In the genomic region with DNA sequence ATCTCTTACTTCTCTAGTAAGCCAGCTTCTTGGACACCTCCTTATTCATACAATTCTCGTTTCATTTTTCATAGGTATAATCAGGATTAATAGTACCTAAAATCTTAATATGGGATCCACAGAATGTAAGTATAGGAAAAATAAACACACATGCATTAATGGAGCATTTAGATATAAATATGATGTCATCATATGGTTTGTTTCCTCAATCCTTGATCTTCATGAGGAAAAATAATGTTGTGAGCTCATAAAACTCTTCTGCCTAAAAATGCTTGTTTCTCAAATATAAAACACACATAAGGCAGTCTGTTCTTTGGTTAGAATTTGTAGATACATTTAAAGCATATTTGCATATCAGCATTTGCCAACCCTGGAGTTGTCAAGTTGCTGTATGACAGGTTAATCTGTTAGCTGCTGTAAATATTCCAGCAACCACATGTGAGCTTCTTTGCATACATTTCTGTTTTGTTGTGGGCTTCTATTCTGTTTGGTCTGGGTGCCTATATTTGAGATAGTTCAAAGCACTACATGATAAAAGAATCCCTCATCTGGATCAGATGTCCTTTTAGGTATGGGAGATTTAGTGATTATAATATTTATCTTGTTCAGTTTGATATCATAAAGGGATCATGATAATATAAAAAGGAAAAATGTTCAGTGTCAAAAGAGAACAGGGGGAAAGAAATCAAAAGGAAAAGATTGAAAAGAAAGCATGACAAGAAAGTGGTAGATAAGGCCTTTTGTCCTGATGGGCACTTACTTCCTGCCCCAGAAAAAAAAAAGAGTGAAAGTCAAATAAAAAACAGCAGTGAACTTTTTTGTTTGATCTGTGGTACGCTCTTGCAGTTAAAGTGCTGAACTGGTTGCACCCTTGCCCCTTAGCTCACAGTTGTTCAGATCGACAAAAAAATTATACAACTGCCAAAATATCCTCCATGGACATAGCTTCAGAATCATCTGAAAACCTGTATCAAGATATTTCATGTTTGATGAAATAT, we compare ENCODE assay signal across 21 cellular contexts.
DNase-seq lines count a peak whose midpoint lies in the region; ATAC-seq and TF ChIP-seq lines count a peak whose summit lies in the region.
"Had no signal": no experiment of that assay in that cellular context is flagged by ENCODE, and none has a peak within 500 bp of the region (broad histone marks: within the 10 kb centered on the region; RNA-seq: fewer than 3 reads in every experiment).

No MANE protein-coding gene starts in this region.

- H3K9me3 Mint-ChIP-seq in progenitor cell of endocrine pancreas (ENCODE audit: low read depth) = peaks cover 3% of the 10 kb centered on the region
- peaks cover 12% of the 10 kb centered on the region for H3K9me3 Mint-ChIP-seq in activated CD4-positive, alpha-beta memory T cell treated with anti-CD3 and anti-CD28 coated beads for 36 hours

- CTCF ChIA-PET in activated CD4-positive, alpha-beta memory T cell treated with anti-CD3 and anti-CD28 coated beads for 36 hours (lab: Charles Lee) = no interaction called here

- no peak for TF ChIP-seq CTCF in left lung (IDR thresholded peaks at IDR 0.05)
- no peak for TF ChIP-seq CTCF in progenitor cell of endocrine pancreas (IDR thresholded peaks at IDR 0.05; ENCODE audit: unreplicated experiment)

- H3K4me1 ChIP-seq in left lung = no peaks in the 10 kb centered on the region
- H3K4me1 ChIP-seq: BE2C, Peyer's patch had no signal

- H3K36me3 Mint-ChIP-seq in progenitor cell of endocrine pancreas (ENCODE audit: insufficient read depth) = peaks cover 5% of the 10 kb centered on the region
- H3K36me3 Mint-ChIP-seq in activated CD4-positive, alpha-beta memory T cell treated with anti-CD3 and anti-CD28 coated beads for 36 hours = no peaks in the 10 kb centered on the region
- H3K36me3 Mint-ChIP-seq: CD4-positive, alpha-beta memory T cell had no signal

- ATAC-seq in left lung (peak; percentile 22), HG03457 (IDR thresholded peaks at IDR 0.05; ENCODE audit: unreplicated experiment) (no peak), HG02884 (IDR thresholded peaks at IDR 0.05; ENCODE audit: unreplicated experiment) (no peak)
- ATAC-seq: GM12878 had no signal

- H3K4me3 ChIP-seq in left lung = no peak overlapping the region
- H3K4me3 ChIP-seq: GM12878, Peyer's patch, SK-N-MC had no signal

- no peaks in the 10 kb centered on the region for H3K27me3 Mint-ChIP-seq in progenitor cell of endocrine pancreas
- H3K27me3 Mint-ChIP-seq in activated CD4-positive, alpha-beta memory T cell treated with anti-CD3 and anti-CD28 coated beads for 36 hours = no peaks in the 10 kb centered on the region
- H3K27me3 Mint-ChIP-seq: CD4-positive, alpha-beta memory T cell had no signal

- H3K27me3 ChIP-seq in left lung = no peaks in the 10 kb centered on the region
- H3K27me3 ChIP-seq: BE2C, Peyer's patch had no signal

- H3K27ac Mint-ChIP-seq in progenitor cell of endocrine pancreas = peak overlapping the region; percentile 5
- H3K27ac Mint-ChIP-seq in activated CD4-positive, alpha-beta memory T cell treated with anti-CD3 and anti-CD28 coated beads for 36 hours = no peak overlapping the region
- H3K27ac Mint-ChIP-seq: CD4-positive, alpha-beta memory T cell had no signal

- H3K4me3 Mint-ChIP-seq in progenitor cell of endocrine pancreas (ENCODE audit: low read depth) = no peak overlapping the region
- no peak overlapping the region for H3K4me3 Mint-ChIP-seq in activated CD4-positive, alpha-beta memory T cell treated with anti-CD3 and anti-CD28 coated beads for 36 hours
- H3K4me3 Mint-ChIP-seq: CD4-positive, alpha-beta memory T cell had no signal

- H3K4me1 Mint-ChIP-seq in progenitor cell of endocrine pancreas (ENCODE audit: low read depth) = peaks cover 19% of the 10 kb centered on the region
- no peaks in the 10 kb centered on the region for H3K4me1 Mint-ChIP-seq in activated CD4-positive, alpha-beta memory T cell treated with anti-CD3 and anti-CD28 coated beads for 36 hours (ENCODE audit: low read depth)
- H3K4me1 Mint-ChIP-seq: CD4-positive, alpha-beta memory T cell had no signal

- H3K27ac ChIP-seq in left lung = no peak overlapping the region
- H3K27ac ChIP-seq: 22Rv1, KMS-11, Peyer's patch, SK-N-MC had no signal

- POLR2A ChIA-PET in activated CD4-positive, alpha-beta memory T cell treated with anti-CD3 and anti-CD28 coated beads for 36 hours (lab: Charles Lee) = no interaction called here

- H3K36me3 ChIP-seq in left lung = no peaks in the 10 kb centered on the region
- H3K36me3 ChIP-seq: BE2C, Peyer's patch had no signal

- intact Hi-C loops in left lung (cut with DNase I) = no loop called here
- intact Hi-C loops in activated CD4-positive, alpha-beta memory T cell treated with anti-CD3 and anti-CD28 coated beads for 36 hours (cut with micrococcal nuclease) = no loop called here

- DNase-seq in NCI-H510A treated with DMSO at 0.1 percent for 48 hours (lab: John Stamatoyannopoulos, UW) (peak; percentile 40), NCI-H510A (lab: John Stamatoyannopoulos, UW) (no peak), NCI-H146 treated with DMSO at 0.1 percent for 48 hours (lab: John Stamatoyannopoulos, UW; ENCODE audit: unreplicated experiment) (peak; percentile 28), left lung (no peak), progenitor cell of endocrine pancreas (ENCODE audit: low spot score, unreplicated experiment) (no peak)
- DNase-seq in activated CD4-positive, alpha-beta memory T cell treated with anti-CD3 and anti-CD28 coated beads for 36 hours = no peak
- DNase-seq: BE2C; CD4-positive, alpha-beta memory T cell; GDM1; HCEC 1CT; NCI-H1694; NCI-H226; NCI-H774; Peyer's patch; Right ventricle myocardium superior had no signal

- no peaks in the 10 kb centered on the region for H3K9me3 ChIP-seq in left lung
- H3K9me3 ChIP-seq: BE2C, Peyer's patch had no signal

Comparison
In these comparisons a context has a peak if more than half of its experiments do, and no peak if none do; other contexts are left out.
1. DNase-seq: peak in NCI-H510A treated with DMSO at 0.1 percent for 48 hours (single experiment) and NCI-H146 treated with DMSO at 0.1 percent for 48 hours (single experiment); none in NCI-H510A (single experiment), left lung (0 of 2), progenitor cell of endocrine pancreas (single experiment) and activated CD4-positive, alpha-beta memory T cell treated with anti-CD3 and anti-CD28 coated beads for 36 hours (single experiment).